ENCODE assay signal across 1 cellular context in the genomic region with DNA sequence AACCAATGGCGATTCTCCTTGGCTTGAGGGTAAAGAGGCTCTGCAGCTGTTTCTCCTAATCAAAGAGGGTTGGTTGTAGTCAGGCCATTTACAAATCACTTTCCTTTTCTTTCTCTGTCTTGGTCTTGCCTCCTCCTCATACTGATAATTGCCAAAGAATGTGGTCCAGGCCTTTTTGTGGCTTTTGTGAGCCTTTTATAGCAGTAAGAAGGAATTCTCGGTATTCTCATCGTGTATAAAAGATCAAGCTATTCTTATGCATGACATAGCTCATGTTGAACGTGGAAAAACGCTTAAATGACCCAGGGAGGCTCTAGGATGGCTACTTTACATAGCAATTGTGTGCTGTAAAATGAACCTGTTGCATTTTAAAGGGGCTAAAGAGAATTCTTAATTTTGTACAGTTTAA.
TF ChIP-seq lines count a peak whose summit lies in the region.

No MANE protein-coding gene starts in this region.

TF ChIP-seq in HEK293, 187 proteins besides CTCF, POLR2A, EP300 and RAD21 (continued from another document):
- TF ChIP-seq ZBTB26 (tag by site-specific recombination; optimal IDR thresholded peaks at IDR 0.05) (no peak), SCRT1 (tag by site-specific recombination; IDR thresholded peaks at IDR 0.05; ENCODE audit: borderline replicate concordance) (peak; percentile 70; the same call in 1 of the 2 replicates), IKZF3 (tag by site-specific recombination; IDR thresholded peaks at IDR 0.05) (no peak), ZNF121 (tag by site-specific recombination; IDR thresholded peaks at IDR 0.05) (no peak), FEZF1 (tag by site-specific recombination; IDR thresholded peaks at IDR 0.05) (peak; percentile 28; the same call in 1 of the 2 replicates), ZBTB17 (tag by site-specific recombination; IDR thresholded peaks at IDR 0.05) (peak; percentile 47; the same call in 1 of the 2 replicates), ZNF335 (tag by site-specific recombination; conservative IDR thresholded peaks at IDR 0.05) (no peak)
- TF ChIP-seq, protein P1, sequence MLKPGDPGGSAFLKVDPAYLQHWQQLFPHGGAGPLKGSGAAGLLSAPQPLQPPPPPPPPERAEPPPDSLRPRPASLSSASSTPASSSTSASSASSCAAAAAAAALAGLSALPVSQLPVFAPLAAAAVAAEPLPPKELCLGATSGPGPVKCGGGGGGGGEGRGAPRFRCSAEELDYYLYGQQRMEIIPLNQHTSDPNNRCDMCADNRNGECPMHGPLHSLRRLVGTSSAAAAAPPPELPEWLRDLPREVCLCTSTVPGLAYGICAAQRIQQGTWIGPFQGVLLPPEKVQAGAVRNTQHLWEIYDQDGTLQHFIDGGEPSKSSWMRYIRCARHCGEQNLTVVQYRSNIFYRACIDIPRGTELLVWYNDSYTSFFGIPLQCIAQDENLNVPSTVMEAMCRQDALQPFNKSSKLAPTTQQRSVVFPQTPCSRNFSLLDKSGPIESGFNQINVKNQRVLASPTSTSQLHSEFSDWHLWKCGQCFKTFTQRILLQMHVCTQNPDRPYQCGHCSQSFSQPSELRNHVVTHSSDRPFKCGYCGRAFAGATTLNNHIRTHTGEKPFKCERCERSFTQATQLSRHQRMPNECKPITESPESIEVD (tag by site-specific recombination; IDR thresholded peaks at IDR 0.05): peak; percentile 52
TF ChIP-seq in HEK293: peak in this region for 5.
